In genomic region chr16:2470603-2471015, GRCh38 we compare ENCODE assay signal across 1 cellular context.
TF ChIP-seq lines count a peak whose summit lies in the region.

No MANE protein-coding gene starts in this region.

TF ChIP-seq in A549, 52 proteins besides CTCF, POLR2A, EP300 and RAD21 (continued from another document):
- TF ChIP-seq, protein P1, sequence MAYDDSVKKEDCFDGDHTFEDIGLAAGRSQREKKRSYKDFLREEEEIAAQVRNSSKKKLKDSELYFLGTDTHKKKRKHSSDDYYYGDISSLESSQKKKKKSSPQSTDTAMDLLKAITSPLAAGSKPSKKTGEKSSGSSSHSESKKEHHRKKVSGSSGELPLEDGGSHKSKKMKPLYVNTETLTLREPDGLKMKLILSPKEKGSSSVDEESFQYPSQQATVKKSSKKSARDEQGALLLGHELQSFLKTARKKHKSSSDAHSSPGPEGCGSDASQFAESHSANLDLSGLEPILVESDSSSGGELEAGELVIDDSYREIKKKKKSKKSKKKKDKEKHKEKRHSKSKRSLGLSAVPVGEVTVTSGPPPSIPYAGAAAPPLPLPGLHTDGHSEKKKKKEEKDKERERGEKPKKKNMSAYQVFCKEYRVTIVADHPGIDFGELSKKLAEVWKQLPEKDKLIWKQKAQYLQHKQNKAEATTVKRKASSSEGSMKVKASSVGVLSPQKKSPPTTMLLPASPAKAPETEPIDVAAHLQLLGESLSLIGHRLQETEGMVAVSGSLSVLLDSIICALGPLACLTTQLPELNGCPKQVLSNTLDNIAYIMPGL (CRISPR knock-in tag; IDR thresholded peaks at IDR 0.05; ENCODE audit: borderline replicate concordance) = no peak
- TF ChIP-seq ZFP36 (IDR thresholded peaks at IDR 0.05; ENCODE audit: borderline replicate concordance, partially characterized antibody) (no peak), ELK1 (IDR thresholded peaks at IDR 0.05; ENCODE audit: low read depth, low read length) (no peak), MAFK (IDR thresholded peaks at IDR 0.05; ENCODE audit: partially characterized antibody) (no peak), HEYL (CRISPR knock-in tag; IDR thresholded peaks at IDR 0.05) (no peak), RARB (CRISPR knock-in tag; IDR thresholded peaks at IDR 0.05) (no peak), KDM1A (IDR thresholded peaks at IDR 0.05; ENCODE audit: low read depth) (no peak), BHLHE40 (IDR thresholded peaks at IDR 0.05; ENCODE audit: low read depth, low read length) (no peak), FOXS1 (CRISPR knock-in tag; IDR thresholded peaks at IDR 0.05) (no peak), CHD4 (IDR thresholded peaks at IDR 0.05; ENCODE audit: borderline replicate concordance) (no peak), CBX8 (IDR thresholded peaks at IDR 0.05) (no peak), ATOH8 (CRISPR knock-in tag; IDR thresholded peaks at IDR 0.05; ENCODE audit: low read depth) (no peak), POLR2AphosphoS2 (conservative IDR thresholded peaks at IDR 0.05; ENCODE audit: low read length) (no peak), RCOR1 (IDR thresholded peaks at IDR 0.05; ENCODE audit: low read depth, low read length) (no peak), ZSCAN20 (CRISPR knock-in tag; IDR thresholded peaks at IDR 0.05) (no peak), HES2 (IDR thresholded peaks at IDR 0.05) (no peak)
- TF ChIP-seq, protein P2, sequence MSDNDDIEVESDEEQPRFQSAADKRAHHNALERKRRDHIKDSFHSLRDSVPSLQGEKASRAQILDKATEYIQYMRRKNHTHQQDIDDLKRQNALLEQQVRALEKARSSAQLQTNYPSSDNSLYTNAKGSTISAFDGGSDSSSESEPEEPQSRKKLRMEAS (IDR thresholded peaks at IDR 0.05) = no peak
